15 cellular contexts compared by ENCODE assay signal in genomic region chr2:203820969-203821368, GRCh38. TPM values are rescaled to one million over a fixed set of nuclear protein-coding genes. Genes with fewer than 3 reads are reported as not detected.
DNase-seq lines count a peak whose midpoint lies in the region; ATAC-seq and TF ChIP-seq lines count a peak whose summit lies in the region.
"Had no signal": no experiment of that assay in that cellular context is flagged by ENCODE, and none has a peak within 500 bp of the region (broad histone marks: within the 10 kb centered on the region; RNA-seq: fewer than 3 reads in every experiment).

No MANE protein-coding gene starts in this region.

- peaks cover 0 to 8% (median 4%) of the 10 kb centered on the region in 4 donors for H3K4me1 ChIP-seq in stomach
- H3K4me1 ChIP-seq: HAP-1, SJSA1, testis had no signal

- no peaks in the 10 kb centered on the region for H3K36me3 ChIP-seq in brain microvascular endothelial cell (replicated peaks)
- no peaks in the 10 kb centered on the region for H3K36me3 ChIP-seq in stomach
- H3K36me3 ChIP-seq: HAP-1, SJSA1 had no signal

- H3K36me3 Mint-ChIP-seq in activated naive CD8-positive, alpha-beta T cell treated with anti-CD3 and anti-CD28 coated beads for 36 hours = no peaks in the 10 kb centered on the region

- intact Hi-C loops in stomach (cut with DNase I; ENCODE audit: low total_unique reads) = no loop called here

- H3K27me3 ChIP-seq in brain microvascular endothelial cell (replicated peaks) = no peaks in the 10 kb centered on the region
- H3K27me3 ChIP-seq in stomach = no peaks in the 10 kb centered on the region
- H3K27me3 ChIP-seq: SJSA1, testis had no signal

- TF ChIP-seq EP300 in stomach (IDR thresholded peaks at IDR 0.05) = no peak

- no peak overlapping the region for H3K27ac ChIP-seq in brain microvascular endothelial cell
- H3K27ac ChIP-seq in stomach = no peak overlapping the region
- H3K27ac ChIP-seq: SJSA1, testis had no signal

- 92 to 97% (median 94%) methylated on average over 2 of the region's 2 CpGs for WGBS in stomach, 5 donors

- TF ChIP-seq CTCF in NB4 (IDR thresholded peaks at IDR 0.05; ENCODE audit: low read depth, low read length) (no peak), brain microvascular endothelial cell (IDR thresholded peaks at IDR 0.05; ENCODE audit: low read depth, low read length, missing control alignments) (no peak), stomach (IDR thresholded peaks at IDR 0.05) (no peak)

- in situ Hi-C loops in brain microvascular endothelial cell (cut with HindIII; ENCODE audit: low pct_ligation_motif_present, low sequenced_read_pairs) = loop anchor here (25.0 kb wide), 1 partner anchor 334 kb away; no protein-coding TSS in a partner anchor

- H3K27ac Mint-ChIP-seq in activated naive CD8-positive, alpha-beta T cell treated with anti-CD3 and anti-CD28 coated beads for 36 hours = no peak overlapping the region

- ATAC-seq in GM18519 (IDR thresholded peaks at IDR 0.05; ENCODE audit: low FRiP score, unreplicated experiment) (peak; percentile 82), GM21447 (IDR thresholded peaks at IDR 0.05; ENCODE audit: unreplicated experiment) (peak; percentile 86), HG03060 (IDR thresholded peaks at IDR 0.05; ENCODE audit: low read depth, unreplicated experiment) (peak; percentile 86)
- ATAC-seq: activated CD4-positive, CD25-positive, alpha-beta regulatory T cell treated with anti-CD3 and anti-CD28 coated beads, Interleukin-2, amount 50 U/mL, for 24 hours had no signal

- H3K4me3 Mint-ChIP-seq in activated naive CD8-positive, alpha-beta T cell treated with anti-CD3 and anti-CD28 coated beads for 36 hours = no peak overlapping the region

- H3K9me3 Mint-ChIP-seq in activated naive CD8-positive, alpha-beta T cell treated with anti-CD3 and anti-CD28 coated beads for 36 hours = no peaks in the 10 kb centered on the region

- TF ChIP-seq POLR2A in NB4 (IDR thresholded peaks at IDR 0.05; ENCODE audit: extremely low read depth, insufficient read length) = no peak
- no peak for TF ChIP-seq POLR2A in stomach (IDR thresholded peaks at IDR 0.05)

- no peaks in the 10 kb centered on the region for H3K27me3 Mint-ChIP-seq in activated naive CD8-positive, alpha-beta T cell treated with anti-CD3 and anti-CD28 coated beads for 36 hours

- no peak overlapping the region for H3K4me3 ChIP-seq in NB4 (ENCODE audit: low read depth, low read length)
- H3K4me3 ChIP-seq in brain microvascular endothelial cell (ENCODE audit: low read depth, low read length) = no peak overlapping the region
- H3K4me3 ChIP-seq in stomach = no peak overlapping the region
- H3K4me3 ChIP-seq: HAP-1, SJSA1, testis had no signal

- H3K9me3 ChIP-seq in stomach = no peaks in the 10 kb centered on the region
- H3K9me3 ChIP-seq: HAP-1, SJSA1, testis had no signal

- H3K4me1 Mint-ChIP-seq in activated naive CD8-positive, alpha-beta T cell treated with anti-CD3 and anti-CD28 coated beads for 36 hours = peaks cover 25% of the 10 kb centered on the region

- DNase-seq in NB4 (ENCODE audit: low read depth) = peak; percentile 30
- DNase-seq in NCI-H1694 treated with DMSO at 0.1 percent for 48 hours (lab: John Stamatoyannopoulos, UW) = no peak
- DNase-seq in activated naive CD8-positive, alpha-beta T cell treated with anti-CD3 and anti-CD28 coated beads for 36 hours = no peak
- no peak for DNase-seq in brain microvascular endothelial cell
- DNase-seq in stomach = no peak
- DNase-seq: C1 segment of cervical spinal cord, NCI-H345, testis had no signal

RNA-seq across cellular contexts. Expression of gene CTLA4, which starts 46.6 kb away (rescaled TPM):
- 10 to 100 TPM; 45.6 to 50.9 TPM for total RNA-seq in activated naive CD8-positive, alpha-beta T cell treated with anti-CD3 and anti-CD28 coated beads for 36 hours
- total RNA-seq in stomach = 1 to 10 TPM in 1 of 5 donors, not detected in 4; 2.0 TPM
- 1 to 10 TPM in 1 of 3 donors, not detected in 2; 1.1 TPM for polyA plus RNA-seq in stomach
- total RNA-seq: bronchial epithelial cell, SJSA1 had no signal

Comparison
In these comparisons a context has a peak if more than half of its experiments do, and no peak if none do; other contexts are left out.
1. RNA of gene CTLA4, which starts 46.6 kb away (total RNA-seq): 45.6 to 50.9 TPM in activated naive CD8-positive, alpha-beta T cell treated with anti-CD3 and anti-CD28 coated beads for 36 hours; 2.0 TPM in stomach; every median in the first group is over 10 times any median in the second.
2. Peak in every context shown above with its lines, with median percentiles within 50 percentile points of each other: ATAC-seq.